ENCODE assay signal across 36 cellular contexts in genomic region chr9:32635362-32635761, GRCh38. TPM values are rescaled to one million over a fixed set of nuclear protein-coding genes. Genes with fewer than 3 reads are reported as not detected.
"Had no signal": no experiment of that assay in that cellular context is flagged by ENCODE, and none has a peak within 500 bp of the region (broad histone marks: within the 10 kb centered on the region; RNA-seq: fewer than 3 reads in every experiment).

Gene TAF1L, minus strand, starts transcription at chr9:32635669. Its CDS starts 90 bp downstream, at chr9:32635579.

- H3K27ac ChIP-seq: adrenal gland, ascending aorta, body of pancreas, brain microvascular endothelial cell, breast epithelium, cardiac muscle cell had no signal

- H3K4me3 ChIP-seq: adrenal gland, ascending aorta, body of pancreas, breast epithelium, cardiac muscle cell had no signal

- H3K4me1 ChIP-seq: adrenal gland, ascending aorta, body of pancreas, breast epithelium had no signal

- DNase-seq: activated effector memory CD4-positive, alpha-beta T cell treated with anti-CD3 and anti-CD28 coated beads, Interleukin-2, amount 50 U/mL, for 16 hours; activated effector memory CD4-positive, alpha-beta T cell treated with Interleukin-2 at 50 U/mL for 16 hours; activated gamma-delta T cell; activated gamma-delta T cell treated with Interleukin-2 at 50 U/mL for 16 hours; activated naive CD4-positive, alpha-beta T cell; activated naive CD4-positive, alpha-beta T cell treated with anti-CD3 and anti-CD28 coated beads for 36 hours; activated naive CD4-positive, alpha-beta T cell treated with anti-CD3 and anti-CD28 coated beads, Interleukin-2, amount 10 ng/mL, durations not matched to agents 7 days and 5 days; activated naive CD4-positive, alpha-beta T cell treated with anti-CD3 and anti-CD28 coated beads, Interleukin-2, amount 50 U/mL, for 16 hours; activated naive CD4-positive, alpha-beta T cell treated with Interleukin-2 at 50 U/mL for 16 hours; activated naive CD8-positive, alpha-beta T cell treated with anti-CD3 and anti-CD28 coated beads for 36 hours; activated naive CD8-positive, alpha-beta T cell treated with anti-CD3 and anti-CD28 coated beads, Interleukin-2, amount 10 ng/mL, durations not matched to agents 7 days and 5 days; activated naive CD8-positive, alpha-beta T cell treated with anti-CD3 and anti-CD28 coated beads, Interleukin-2, amount 50 U/mL, for 24 hours; activated T-cell treated with anti-CD3 and anti-CD28 coated beads, Interleukin-2, amount 50 U/mL, for 1 hour; activated T-cell treated with anti-CD3 and anti-CD28 coated beads, Interleukin-2, amount 50 U/mL, for 24 hours; activated T-cell treated with anti-CD3 and anti-CD28 coated beads, Interleukin-2, amount 50 U/mL, for 4 hours; activated T-cell treated with anti-CD3 and anti-CD28 coated beads, Interleukin-2, amount 50 U/mL, for 48 hours; activated T-cell treated with anti-CD3 and anti-CD28 coated beads, Interleukin-2, amount 50 U/mL, for 72 hours; adrenal gland; amniotic stem cell; amygdala; anterior cingulate cortex; aorta; body of pancreas; brain microvascular endothelial cell; caudate nucleus; central memory CD4-positive, alpha-beta T cell; cerebellar nuclear complex had no signal

- ATAC-seq: activated naive CD4-positive, alpha-beta T cell treated with anti-CD3 and anti-CD28 coated beads, Interleukin-2, amount 50 U/mL, for 72 hours; activated naive CD8-positive, alpha-beta T cell treated with anti-CD3 and anti-CD28 coated beads, Interleukin-2, amount 50 U/mL, for 24 hours; activated T-cell treated with anti-CD3 and anti-CD28 coated beads, Interleukin-2, amount 50 U/mL, for 4 hours; activated T-cell treated with anti-CD3 and anti-CD28 coated beads, Interleukin-2, amount 50 U/mL, for 72 hours; activated T-helper 17 cell treated with anti-CD3 and anti-CD28 coated beads, Interleukin-2, amount 50 U/mL, for 72 hours; body of pancreas had no signal

- H3K9me3 ChIP-seq: adrenal gland, ascending aorta, body of pancreas had no signal

- H3K36me3 ChIP-seq: adrenal gland, ascending aorta, brain microvascular endothelial cell, breast epithelium, cardiac muscle cell had no signal

- H3K27me3 ChIP-seq: adrenal gland, ascending aorta, body of pancreas, brain microvascular endothelial cell, breast epithelium, cardiac muscle cell had no signal

RNA-seq across cellular contexts. Expression of gene TAF1L, which starts in this region (rescaled TPM):
- total RNA-seq: activated naive CD4-positive, alpha-beta T cell treated with anti-CD3 and anti-CD28 coated beads, Interleukin-2, amount 50 U/mL, for 72 hours; activated T-helper 2 cell treated with anti-CD3 and anti-CD28 coated beads, Interferon-gamma antibody, Interleukin-2, Interleukin-4, amounts not matched to agents 10 μg/mL and 5 μg/mL and 100 μg/mL, durations not matched to agents 14 hours and 24 hours and 36 hours; adrenal gland; ascending aorta; body of pancreas; breast epithelium; bronchial epithelial cell; cardiac septum; cerebellum had no signal
- polyA plus RNA-seq: cardiac muscle cell had no signal
